ENCODE assay signal across 30 cellular contexts in the genomic region with DNA sequence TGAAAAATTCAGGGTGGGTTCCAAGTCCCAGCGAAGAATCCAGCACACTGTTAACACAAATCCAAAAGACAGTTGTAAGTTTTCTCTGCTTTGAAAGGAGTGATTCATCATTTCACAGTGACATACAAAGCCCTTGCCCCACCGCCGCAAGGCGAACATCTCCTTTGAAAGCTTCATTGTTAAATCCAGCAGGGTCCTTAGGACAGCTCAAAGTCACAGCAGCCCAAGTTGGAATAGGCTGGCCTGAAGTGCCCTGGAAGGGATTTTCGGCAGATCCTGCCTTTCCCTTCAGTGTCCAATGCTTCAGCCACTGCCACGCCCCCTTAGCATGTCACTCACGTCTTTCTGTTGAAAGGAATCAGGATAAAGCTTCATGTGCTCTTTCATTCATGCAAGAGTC.
A peak's percentile ranks its signal among the peaks of the same experiment; 100 is the strongest.
DNase-seq lines count a peak whose midpoint lies in the region; ATAC-seq and TF ChIP-seq lines count a peak whose summit lies in the region.
"Had no signal": no experiment of that assay in that cellular context is flagged by ENCODE, and none has a peak within 500 bp of the region (broad histone marks: within the 10 kb centered on the region; RNA-seq: fewer than 3 reads in every experiment).

No MANE protein-coding gene starts in this region.

- peaks cover 12% of the 10 kb centered on the region for H3K27me3 Mint-ChIP-seq in type B pancreatic cell
- H3K27me3 Mint-ChIP-seq: activated naive CD8-positive, alpha-beta T cell treated with anti-CD3 and anti-CD28 coated beads, Interleukin-2, amount 50 U/mL, for 24 hours had no signal

- DNase-seq in NCI-H748 (lab: John Stamatoyannopoulos, UW; ENCODE audit: unreplicated experiment) (peak; percentile 31), NCI-H748 treated with DMSO at 0.1 percent for 48 hours (lab: John Stamatoyannopoulos, UW) (no peak), caudate nucleus (lab: John Stamatoyannopoulos, UW) (peak in 13 of 61 donors; percentile 3 to 41 (median 10)), iPS-NIHi11 (ENCODE audit: low spot score) (peak; percentile 16), superior temporal gyrus (ENCODE audit: extremely low spot score) (peak; percentile 38), type B pancreatic cell (ENCODE audit: extremely low spot score, unreplicated experiment) (no peak), T-helper 2 cell (no peak)
- DNase-seq: activated CD4-positive, alpha-beta T cell treated with anti-CD3 and anti-CD28 coated beads for 48 hours; activated CD8-positive, alpha-beta memory T cell treated with anti-CD3 and anti-CD28 coated beads for 24 hours; activated gamma-delta T cell treated with Interleukin-2 at 50 U/mL for 16 hours; activated naive CD8-positive, alpha-beta T cell treated with anti-CD3 and anti-CD28 coated beads, Interleukin-2, amount 50 U/mL, for 24 hours; activated T-cell treated with anti-CD3 and anti-CD28 coated beads, Interleukin-2, amount 50 U/mL, for 1 hour; CD8-positive, alpha-beta T cell; DMS153; effector CD8-positive, alpha-beta T cell; erythroblast; heart right ventricle; MV-4-11; NCI-H146; NCI-H446 treated with DMSO at 0.1 percent for 48 hours; sigmoid colon; stimulated activated CD4-positive, alpha-beta T cell treated with anti-CD3 and anti-CD28 coated beads, Interleukin-4, amount 100 ng/mL, for 4 hours; stimulated activated naive CD4-positive, alpha-beta T cell had no signal

- peak overlapping the region; percentile 70 for H3K27ac ChIP-seq in caudate nucleus (ENCODE audit: low read depth, low read length)
- H3K27ac ChIP-seq: 22Rv1, heart right ventricle, KMS-11, sigmoid colon, thoracic aorta, VCaP had no signal

- peaks cover 9% of the 10 kb centered on the region for H3K9me3 Mint-ChIP-seq in type B pancreatic cell

- TF ChIP-seq CTCF in type B pancreatic cell (conservative IDR thresholded peaks at IDR 0.05) = no peak

- no peak overlapping the region for H3K4me3 Mint-ChIP-seq in type B pancreatic cell
- H3K4me3 Mint-ChIP-seq: activated naive CD8-positive, alpha-beta T cell treated with anti-CD3 and anti-CD28 coated beads, Interleukin-2, amount 50 U/mL, for 24 hours; CD8-positive, alpha-beta T cell had no signal

- H3K4me1 Mint-ChIP-seq in type B pancreatic cell (ENCODE audit: unreplicated experiment) = no peaks in the 10 kb centered on the region
- H3K4me1 Mint-ChIP-seq: activated naive CD8-positive, alpha-beta T cell treated with anti-CD3 and anti-CD28 coated beads, Interleukin-2, amount 50 U/mL, for 24 hours had no signal

- no peak overlapping the region for H3K27ac Mint-ChIP-seq in type B pancreatic cell
- H3K27ac Mint-ChIP-seq: activated naive CD8-positive, alpha-beta T cell treated with anti-CD3 and anti-CD28 coated beads, Interleukin-2, amount 50 U/mL, for 24 hours; CD8-positive, alpha-beta T cell; progenitor cell of endocrine pancreas had no signal

- ATAC-seq in HG02970 (IDR thresholded peaks at IDR 0.05; ENCODE audit: low FRiP score, unreplicated experiment) = no peak
- ATAC-seq: activated naive CD8-positive, alpha-beta T cell treated with anti-CD3 and anti-CD28 coated beads, Interleukin-2, amount 50 U/mL, for 24 hours; CD8-positive, alpha-beta T cell; heart right ventricle; Right ventricle myocardium inferior had no signal

- H3K36me3 Mint-ChIP-seq in type B pancreatic cell = no peaks in the 10 kb centered on the region
- H3K36me3 Mint-ChIP-seq: CD8-positive, alpha-beta T cell had no signal

Comparison
In these comparisons a context has a peak if more than half of its experiments do, and no peak if none do; other contexts are left out.
1. DNase-seq: peak in NCI-H748 (single experiment), iPS-NIHi11 (single experiment) and superior temporal gyrus (single experiment); none in NCI-H748 treated with DMSO at 0.1 percent for 48 hours (single experiment), type B pancreatic cell (single experiment) and T-helper 2 cell (0 of 5).